In genomic region chr16:14284930-14285541, GRCh38 we compare ENCODE assay signal across 8 cellular contexts.
DNase-seq lines count a peak whose midpoint lies in the region; ATAC-seq and TF ChIP-seq lines count a peak whose summit lies in the region.

No MANE protein-coding gene starts in this region.

- H3K27ac ChIP-seq in BLaER1 treated with 17β-estradiol and CSF1 and Interleukin-3, amounts not matched to agents 10 nM and 100 nM: peak overlapping the region; percentile 28 to 83 (median 71); a peak in 21 of 22 replicates
- H3K27ac ChIP-seq in iPS DF 6.9 (ENCODE audit: low read length) (no peak overlapping the region), skeletal muscle tissue (ENCODE audit: low read depth, low read length) (peak overlapping the region; percentile 93)

- no peak for TF ChIP-seq POLR2A in erythroblast (IDR thresholded peaks at IDR 0.05; ENCODE audit: low read length)

- ATAC-seq in GM18508 (IDR thresholded peaks at IDR 0.05; ENCODE audit: insufficient read depth, unreplicated experiment): peak; percentile 22
- ATAC-seq in HG02970 (IDR thresholded peaks at IDR 0.05; ENCODE audit: low FRiP score, unreplicated experiment): peak; percentile 30

- peaks cover 17 to 32% (median 26%) of the 10 kb centered on the region in 10 experiments for H3K4me1 ChIP-seq in BLaER1 treated with 17β-estradiol and CSF1 and Interleukin-3, amounts not matched to agents 10 nM and 100 nM
- peaks cover 3% of the 10 kb centered on the region for H3K4me1 ChIP-seq in adipocyte (ENCODE audit: control insufficient read depth, insufficient read depth, low read length)
- H3K4me1 ChIP-seq in iPS DF 6.9 (ENCODE audit: control insufficient read depth, insufficient read depth, low read length): peaks cover 7% of the 10 kb centered on the region
- peaks cover 11 to 18% (median 12%) of the 10 kb centered on the region in 3 donors for H3K4me1 ChIP-seq in skeletal muscle tissue (ENCODE audit: control insufficient read depth in 3 of 3, insufficient read depth in 3 of 3, low read length in 3 of 3)

- peak overlapping the region; percentile 68 to 88 (median 83) for H3K4me2 ChIP-seq in BLaER1 treated with 17β-estradiol and CSF1 and Interleukin-3, amounts not matched to agents 10 nM and 100 nM

- H3K4me3 ChIP-seq in BLaER1 treated with 17β-estradiol and CSF1 and Interleukin-3, amounts not matched to agents 10 nM and 100 nM: peak overlapping the region; percentile 72 to 94 (median 78)
- H3K4me3 ChIP-seq in adipocyte (ENCODE audit: low read length): peak overlapping the region; percentile 97
- peak overlapping the region; percentile 86 for H3K4me3 ChIP-seq in iPS DF 6.9 (ENCODE audit: low read length)
- peak overlapping the region; percentile 87 to 92 (median 89) for H3K4me3 ChIP-seq in skeletal muscle tissue (ENCODE audit: low read length in 3 of 3)

- DNase-seq in NCI-H2029 treated with DMSO at 0.1 percent for 48 hours (lab: John Stamatoyannopoulos, UW): peak; percentile 46
- no peak for DNase-seq in adipocyte (ENCODE audit: low read depth)
- no peak for DNase-seq in iPS DF 6.9 (ENCODE audit: low read depth, low spot score)
- no peak for DNase-seq in erythroblast (lab: John Stamatoyannopoulos, UW)

- H3K27me3 ChIP-seq in BLaER1 treated with 17β-estradiol and CSF1 and Interleukin-3, amounts not matched to agents 10 nM and 100 nM: no peaks in the 10 kb centered on the region
- H3K27me3 ChIP-seq in adipocyte (replicated peaks; ENCODE audit: control insufficient read depth, insufficient read depth, low read length) (no peaks in the 10 kb centered on the region), iPS DF 6.9 (ENCODE audit: control insufficient read depth, insufficient read depth, low read length) (no peaks in the 10 kb centered on the region), skeletal muscle tissue (ENCODE audit: control insufficient read depth in 3 of 3, insufficient read depth in 3 of 3, low read length in 3 of 3) (no peaks in the 10 kb centered on the region)

- peaks cover 16 to 22% (median 21%) of the 10 kb centered on the region in 11 experiments for H3K9me3 ChIP-seq in BLaER1 treated with 17β-estradiol and CSF1 and Interleukin-3, amounts not matched to agents 10 nM and 100 nM (replicated peaks in 1 of 11)
- H3K9me3 ChIP-seq in adipocyte (ENCODE audit: control insufficient read depth, low read length) (peaks cover 14% of the 10 kb centered on the region), iPS DF 6.9 (ENCODE audit: control insufficient read depth, insufficient read depth, low read length) (no peaks in the 10 kb centered on the region), skeletal muscle tissue (ENCODE audit: control insufficient read depth in 3 of 3, low read length in 3 of 3) (peaks cover 0 to 5% (median 5%) of the 10 kb centered on the region in 3 donors)

- WGBS in iPS DF 6.9 (ENCODE audit: insufficient coverage, insufficient read length): no CpG with 5 or more reads among the region's 23 CpGs

- H4K20me1 ChIP-seq in BLaER1 treated with 17β-estradiol and CSF1 and Interleukin-3, amounts not matched to agents 10 nM and 100 nM: peaks cover 0 to 5% (median 0%) of the 10 kb centered on the region in 11 experiments; a peak in 1 of 22 replicates

- H3K36me3 ChIP-seq in BLaER1 treated with 17β-estradiol and CSF1 and Interleukin-3, amounts not matched to agents 10 nM and 100 nM: peaks cover 0 to 5% (median 0%) of the 10 kb centered on the region in 11 experiments; a peak in 1 of 22 replicates
- H3K36me3 ChIP-seq in adipocyte (ENCODE audit: control insufficient read depth, insufficient read depth, low read length, severe bottlenecking): no peaks in the 10 kb centered on the region
- H3K36me3 ChIP-seq in iPS DF 6.9 (ENCODE audit: control insufficient read depth, insufficient read depth, low read length): no peaks in the 10 kb centered on the region
- H3K36me3 ChIP-seq in skeletal muscle tissue (ENCODE audit: control insufficient read depth in 3 of 3, insufficient read depth in 3 of 3, low read length in 3 of 3): no peaks in the 10 kb centered on the region

- H3K9ac ChIP-seq in BLaER1 treated with 17β-estradiol and CSF1 and Interleukin-3, amounts not matched to agents 10 nM and 100 nM: peak overlapping the region; percentile 73 to 89 (median 81)
- peak overlapping the region; percentile 92 for H3K9ac ChIP-seq in adipocyte (ENCODE audit: low read length)
- H3K9ac ChIP-seq in skeletal muscle tissue (ENCODE audit: low read depth in 1 of 3, low read length in 3 of 3): peak overlapping the region; percentile 86 to 97 (median 93)
